Comparison of ENCODE assay signal across 1 cellular context in the genomic region with DNA sequence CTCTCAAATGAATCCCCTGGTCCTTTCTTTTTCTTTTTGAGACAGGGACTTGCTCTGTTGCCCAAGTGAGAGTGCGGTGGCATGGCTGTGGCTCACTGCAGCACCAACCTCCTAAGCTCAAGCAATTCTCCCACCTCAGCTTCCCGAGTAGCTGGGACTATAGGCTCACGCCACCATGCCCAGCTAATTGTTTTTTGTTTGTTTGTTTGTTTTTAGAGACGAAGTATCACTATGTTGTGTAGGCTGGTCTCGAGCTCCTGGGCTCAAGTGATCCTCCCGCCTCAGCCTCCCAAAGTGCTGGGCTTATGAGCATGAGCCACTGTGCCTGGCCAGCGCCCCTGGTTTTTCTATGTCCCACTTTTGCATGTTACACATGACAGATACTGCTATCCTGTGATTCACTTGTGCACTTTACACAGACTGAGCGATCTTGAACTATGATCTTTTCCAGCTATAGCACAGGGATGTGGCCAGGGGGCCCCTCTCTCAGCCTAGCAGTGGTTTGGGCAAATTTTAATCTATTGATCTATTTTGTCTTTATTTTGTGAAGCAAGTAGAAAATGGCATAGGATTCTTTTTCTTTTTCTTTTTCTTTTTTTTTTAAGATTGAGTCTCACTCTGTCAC.
TF ChIP-seq lines count a peak whose summit lies in the region.

No MANE protein-coding gene starts in this region.

TF ChIP-seq in HepG2, 621 proteins besides CTCF, POLR2A, EP300 and RAD21 (continued from another document):
- TF ChIP-seq MED8 (CRISPR knock-in tag; IDR thresholded peaks at IDR 0.05; ENCODE audit: insufficient replicate concordance) = no peak
- TF ChIP-seq SAP130 (CRISPR knock-in tag; IDR thresholded peaks at IDR 0.05; ENCODE audit: low read depth) = peak; percentile 34; the same call in 1 of the 2 replicates
- no peak for TF ChIP-seq GATAD1 (CRISPR knock-in tag; IDR thresholded peaks at IDR 0.05)
- TF ChIP-seq, protein P1, sequence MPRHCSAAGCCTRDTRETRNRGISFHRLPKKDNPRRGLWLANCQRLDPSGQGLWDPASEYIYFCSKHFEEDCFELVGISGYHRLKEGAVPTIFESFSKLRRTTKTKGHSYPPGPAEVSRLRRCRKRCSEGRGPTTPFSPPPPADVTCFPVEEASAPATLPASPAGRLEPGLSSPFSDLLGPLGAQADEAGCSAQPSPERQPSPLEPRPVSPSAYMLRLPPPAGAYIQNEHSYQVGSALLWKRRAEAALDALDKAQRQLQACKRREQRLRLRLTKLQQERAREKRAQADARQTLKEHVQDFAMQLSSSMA (CRISPR knock-in tag; IDR thresholded peaks at IDR 0.05) = no peak
- TF ChIP-seq NR2F1 (CRISPR knock-in tag; IDR thresholded peaks at IDR 0.05) = peak in 1 of 2 experiments; percentile 49; a peak in 1 of 4 replicates
- no peak for TF ChIP-seq SNAPC2 (CRISPR knock-in tag; IDR thresholded peaks at IDR 0.05)
- TF ChIP-seq, protein P2, sequence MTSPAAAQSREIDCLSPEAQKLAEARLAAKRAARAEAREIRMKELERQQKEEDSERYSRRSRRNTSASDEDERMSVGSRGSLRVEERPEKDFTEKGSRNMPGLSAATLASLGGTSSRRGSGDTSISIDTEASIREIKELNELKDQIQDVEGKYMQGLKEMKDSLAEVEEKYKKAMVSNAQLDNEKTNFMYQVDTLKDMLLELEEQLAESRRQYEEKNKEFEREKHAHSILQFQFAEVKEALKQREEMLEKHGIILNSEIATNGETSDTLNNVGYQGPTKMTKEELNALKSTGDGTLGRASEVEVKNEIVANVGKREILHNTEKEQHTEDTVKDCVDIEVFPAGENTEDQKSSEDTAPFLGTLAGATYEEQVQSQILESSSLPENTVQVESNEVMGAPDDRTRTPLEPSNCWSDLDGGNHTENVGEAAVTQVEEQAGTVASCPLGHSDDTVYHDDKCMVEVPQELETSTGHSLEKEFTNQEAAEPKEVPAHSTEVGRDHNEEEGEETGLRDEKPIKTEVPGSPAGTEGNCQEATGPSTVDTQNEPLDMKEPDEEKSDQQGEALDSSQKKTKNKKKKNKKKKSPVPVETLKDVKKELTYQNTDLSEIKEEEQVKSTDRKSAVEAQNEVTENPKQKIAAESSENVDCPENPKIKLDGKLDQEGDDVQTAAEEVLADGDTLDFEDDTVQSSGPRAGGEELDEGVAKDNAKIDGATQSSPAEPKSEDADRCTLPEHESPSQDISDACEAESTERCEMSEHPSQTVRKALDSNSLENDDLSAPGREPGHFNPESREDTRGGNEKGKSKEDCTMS (CRISPR knock-in tag; conservative IDR thresholded peaks at IDR 0.05) = no peak
- TF ChIP-seq ZC3H13 (CRISPR knock-in tag; IDR thresholded peaks at IDR 0.05) = no peak
- no peak for TF ChIP-seq KLF11 (CRISPR knock-in tag; IDR thresholded peaks at IDR 0.05)
- TF ChIP-seq CENPX (CRISPR knock-in tag; IDR thresholded peaks at IDR 0.05) = no peak
- no peak for TF ChIP-seq CEBPG (CRISPR knock-in tag; IDR thresholded peaks at IDR 0.05)
- TF ChIP-seq ZNF362 (CRISPR knock-in tag; IDR thresholded peaks at IDR 0.05; ENCODE audit: borderline replicate concordance) = no peak
- TF ChIP-seq ZMYM4 (CRISPR knock-in tag; IDR thresholded peaks at IDR 0.05) = 0 out of 2 replicates have a peak, but pooled peaks have one; percentile 17
- no peak for TF ChIP-seq KDM2A (CRISPR knock-in tag; IDR thresholded peaks at IDR 0.05; ENCODE audit: borderline replicate concordance, low read depth)
- TF ChIP-seq ONECUT2 (CRISPR knock-in tag; IDR thresholded peaks at IDR 0.05) = no peak
- TF ChIP-seq CC2D1A (CRISPR knock-in tag; IDR thresholded peaks at IDR 0.05) = no peak
- no peak for TF ChIP-seq ZNF512B (CRISPR knock-in tag; IDR thresholded peaks at IDR 0.05; ENCODE audit: borderline replicate concordance)
- TF ChIP-seq FOXO1 (CRISPR knock-in tag; IDR thresholded peaks at IDR 0.05) = no peak
- no peak for TF ChIP-seq U2AF1 (optimal IDR thresholded peaks at IDR 0.05; ENCODE audit: low read depth, low read length)
- no peak for TF ChIP-seq ZSCAN20 (CRISPR knock-in tag; IDR thresholded peaks at IDR 0.05; ENCODE audit: borderline replicate concordance)
- TF ChIP-seq PHB2 (IDR thresholded peaks at IDR 0.05; ENCODE audit: partially characterized antibody) = no peak
- TF ChIP-seq, protein P3, sequence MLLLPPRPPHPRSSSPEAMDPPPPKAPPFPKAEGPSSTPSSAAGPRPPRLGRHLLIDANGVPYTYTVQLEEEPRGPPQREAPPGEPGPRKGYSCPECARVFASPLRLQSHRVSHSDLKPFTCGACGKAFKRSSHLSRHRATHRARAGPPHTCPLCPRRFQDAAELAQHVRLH (CRISPR knock-in tag; IDR thresholded peaks at IDR 0.05; ENCODE audit: borderline replicate concordance, low read depth) = no peak
- no peak for TF ChIP-seq RBAK (CRISPR knock-in tag; IDR thresholded peaks at IDR 0.05)
- TF ChIP-seq FOSL1 (CRISPR knock-in tag; IDR thresholded peaks at IDR 0.05; ENCODE audit: borderline replicate concordance) = no peak
- no peak for TF ChIP-seq ZNF567 (CRISPR knock-in tag; IDR thresholded peaks at IDR 0.05; ENCODE audit: borderline replicate concordance)
- no peak for TF ChIP-seq ZNF101 (CRISPR knock-in tag; IDR thresholded peaks at IDR 0.05; ENCODE audit: borderline replicate concordance, low read depth)
- no peak for TF ChIP-seq ZHX2 (IDR thresholded peaks at IDR 0.05; ENCODE audit: low read depth)
- no peak for TF ChIP-seq ZHX2 (CRISPR knock-in tag; IDR thresholded peaks at IDR 0.05; ENCODE audit: borderline replicate concordance)
- TF ChIP-seq IKZF1 (IDR thresholded peaks at IDR 0.05) = no peak
- no peak for TF ChIP-seq FOXP4 (CRISPR knock-in tag; IDR thresholded peaks at IDR 0.05)
- TF ChIP-seq RFXANK (CRISPR knock-in tag; IDR thresholded peaks at IDR 0.05) = no peak
- TF ChIP-seq SCMH1 (CRISPR knock-in tag; IDR thresholded peaks at IDR 0.05; ENCODE audit: borderline replicate concordance) = no peak
- TF ChIP-seq, protein P4, sequence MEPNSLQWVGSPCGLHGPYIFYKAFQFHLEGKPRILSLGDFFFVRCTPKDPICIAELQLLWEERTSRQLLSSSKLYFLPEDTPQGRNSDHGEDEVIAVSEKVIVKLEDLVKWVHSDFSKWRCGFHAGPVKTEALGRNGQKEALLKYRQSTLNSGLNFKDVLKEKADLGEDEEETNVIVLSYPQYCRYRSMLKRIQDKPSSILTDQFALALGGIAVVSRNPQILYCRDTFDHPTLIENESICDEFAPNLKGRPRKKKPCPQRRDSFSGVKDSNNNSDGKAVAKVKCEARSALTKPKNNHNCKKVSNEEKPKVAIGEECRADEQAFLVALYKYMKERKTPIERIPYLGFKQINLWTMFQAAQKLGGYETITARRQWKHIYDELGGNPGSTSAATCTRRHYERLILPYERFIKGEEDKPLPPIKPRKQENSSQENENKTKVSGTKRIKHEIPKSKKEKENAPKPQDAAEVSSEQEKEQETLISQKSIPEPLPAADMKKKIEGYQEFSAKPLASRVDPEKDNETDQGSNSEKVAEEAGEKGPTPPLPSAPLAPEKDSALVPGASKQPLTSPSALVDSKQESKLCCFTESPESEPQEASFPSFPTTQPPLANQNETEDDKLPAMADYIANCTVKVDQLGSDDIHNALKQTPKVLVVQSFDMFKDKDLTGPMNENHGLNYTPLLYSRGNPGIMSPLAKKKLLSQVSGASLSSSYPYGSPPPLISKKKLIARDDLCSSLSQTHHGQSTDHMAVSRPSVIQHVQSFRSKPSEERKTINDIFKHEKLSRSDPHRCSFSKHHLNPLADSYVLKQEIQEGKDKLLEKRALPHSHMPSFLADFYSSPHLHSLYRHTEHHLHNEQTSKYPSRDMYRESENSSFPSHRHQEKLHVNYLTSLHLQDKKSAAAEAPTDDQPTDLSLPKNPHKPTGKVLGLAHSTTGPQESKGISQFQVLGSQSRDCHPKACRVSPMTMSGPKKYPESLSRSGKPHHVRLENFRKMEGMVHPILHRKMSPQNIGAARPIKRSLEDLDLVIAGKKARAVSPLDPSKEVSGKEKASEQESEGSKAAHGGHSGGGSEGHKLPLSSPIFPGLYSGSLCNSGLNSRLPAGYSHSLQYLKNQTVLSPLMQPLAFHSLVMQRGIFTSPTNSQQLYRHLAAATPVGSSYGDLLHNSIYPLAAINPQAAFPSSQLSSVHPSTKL (CRISPR knock-in tag; IDR thresholded peaks at IDR 0.05) = peak; percentile 43; the same call in 1 of the 2 replicates
TF ChIP-seq in HepG2: peak in this region for 37.
